In the genomic region with DNA sequence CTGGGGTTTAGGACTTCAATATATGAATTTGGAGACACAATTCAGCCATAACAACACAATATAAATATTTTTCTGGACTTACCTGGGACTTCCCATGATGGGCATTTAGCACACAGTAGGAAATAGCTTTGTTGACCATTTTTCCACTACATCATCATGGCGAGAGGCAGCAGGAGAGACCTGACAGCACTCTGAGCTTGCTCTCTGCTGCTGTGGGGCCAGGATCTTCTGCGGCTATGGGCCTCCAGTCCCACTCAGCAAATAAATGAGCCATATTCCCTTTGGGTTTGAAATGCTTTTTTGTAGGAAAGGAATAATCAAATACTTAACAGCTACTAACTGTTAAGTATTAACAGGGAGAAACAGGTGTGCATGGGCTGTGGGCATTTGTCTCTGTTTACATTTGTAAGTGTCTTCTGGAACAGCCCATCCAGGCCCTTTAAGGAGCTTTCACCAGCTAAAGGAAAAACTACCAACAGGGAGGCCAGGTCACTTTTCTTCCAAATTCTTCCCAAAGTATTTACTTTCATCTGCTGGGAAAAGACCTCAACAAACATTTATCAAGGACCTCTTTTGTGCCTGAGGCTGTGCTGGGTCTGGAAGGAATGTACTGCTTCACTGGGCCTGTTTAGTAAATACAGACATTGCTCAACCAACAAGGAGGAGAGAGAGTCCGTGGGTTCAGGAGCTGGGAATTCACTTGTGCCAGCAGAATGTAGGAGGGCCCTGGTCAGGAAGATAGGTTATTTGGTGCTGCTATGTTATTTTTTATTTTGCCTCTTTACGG, we compare ENCODE assay signal across 1 cellular context.
TF ChIP-seq lines count a peak whose summit lies in the region.

No MANE protein-coding gene starts in this region.

TF ChIP-seq in GM23338, 12 proteins besides CTCF, POLR2A, EP300 and RAD21 (continued from another document):
- TF ChIP-seq, protein P1, sequence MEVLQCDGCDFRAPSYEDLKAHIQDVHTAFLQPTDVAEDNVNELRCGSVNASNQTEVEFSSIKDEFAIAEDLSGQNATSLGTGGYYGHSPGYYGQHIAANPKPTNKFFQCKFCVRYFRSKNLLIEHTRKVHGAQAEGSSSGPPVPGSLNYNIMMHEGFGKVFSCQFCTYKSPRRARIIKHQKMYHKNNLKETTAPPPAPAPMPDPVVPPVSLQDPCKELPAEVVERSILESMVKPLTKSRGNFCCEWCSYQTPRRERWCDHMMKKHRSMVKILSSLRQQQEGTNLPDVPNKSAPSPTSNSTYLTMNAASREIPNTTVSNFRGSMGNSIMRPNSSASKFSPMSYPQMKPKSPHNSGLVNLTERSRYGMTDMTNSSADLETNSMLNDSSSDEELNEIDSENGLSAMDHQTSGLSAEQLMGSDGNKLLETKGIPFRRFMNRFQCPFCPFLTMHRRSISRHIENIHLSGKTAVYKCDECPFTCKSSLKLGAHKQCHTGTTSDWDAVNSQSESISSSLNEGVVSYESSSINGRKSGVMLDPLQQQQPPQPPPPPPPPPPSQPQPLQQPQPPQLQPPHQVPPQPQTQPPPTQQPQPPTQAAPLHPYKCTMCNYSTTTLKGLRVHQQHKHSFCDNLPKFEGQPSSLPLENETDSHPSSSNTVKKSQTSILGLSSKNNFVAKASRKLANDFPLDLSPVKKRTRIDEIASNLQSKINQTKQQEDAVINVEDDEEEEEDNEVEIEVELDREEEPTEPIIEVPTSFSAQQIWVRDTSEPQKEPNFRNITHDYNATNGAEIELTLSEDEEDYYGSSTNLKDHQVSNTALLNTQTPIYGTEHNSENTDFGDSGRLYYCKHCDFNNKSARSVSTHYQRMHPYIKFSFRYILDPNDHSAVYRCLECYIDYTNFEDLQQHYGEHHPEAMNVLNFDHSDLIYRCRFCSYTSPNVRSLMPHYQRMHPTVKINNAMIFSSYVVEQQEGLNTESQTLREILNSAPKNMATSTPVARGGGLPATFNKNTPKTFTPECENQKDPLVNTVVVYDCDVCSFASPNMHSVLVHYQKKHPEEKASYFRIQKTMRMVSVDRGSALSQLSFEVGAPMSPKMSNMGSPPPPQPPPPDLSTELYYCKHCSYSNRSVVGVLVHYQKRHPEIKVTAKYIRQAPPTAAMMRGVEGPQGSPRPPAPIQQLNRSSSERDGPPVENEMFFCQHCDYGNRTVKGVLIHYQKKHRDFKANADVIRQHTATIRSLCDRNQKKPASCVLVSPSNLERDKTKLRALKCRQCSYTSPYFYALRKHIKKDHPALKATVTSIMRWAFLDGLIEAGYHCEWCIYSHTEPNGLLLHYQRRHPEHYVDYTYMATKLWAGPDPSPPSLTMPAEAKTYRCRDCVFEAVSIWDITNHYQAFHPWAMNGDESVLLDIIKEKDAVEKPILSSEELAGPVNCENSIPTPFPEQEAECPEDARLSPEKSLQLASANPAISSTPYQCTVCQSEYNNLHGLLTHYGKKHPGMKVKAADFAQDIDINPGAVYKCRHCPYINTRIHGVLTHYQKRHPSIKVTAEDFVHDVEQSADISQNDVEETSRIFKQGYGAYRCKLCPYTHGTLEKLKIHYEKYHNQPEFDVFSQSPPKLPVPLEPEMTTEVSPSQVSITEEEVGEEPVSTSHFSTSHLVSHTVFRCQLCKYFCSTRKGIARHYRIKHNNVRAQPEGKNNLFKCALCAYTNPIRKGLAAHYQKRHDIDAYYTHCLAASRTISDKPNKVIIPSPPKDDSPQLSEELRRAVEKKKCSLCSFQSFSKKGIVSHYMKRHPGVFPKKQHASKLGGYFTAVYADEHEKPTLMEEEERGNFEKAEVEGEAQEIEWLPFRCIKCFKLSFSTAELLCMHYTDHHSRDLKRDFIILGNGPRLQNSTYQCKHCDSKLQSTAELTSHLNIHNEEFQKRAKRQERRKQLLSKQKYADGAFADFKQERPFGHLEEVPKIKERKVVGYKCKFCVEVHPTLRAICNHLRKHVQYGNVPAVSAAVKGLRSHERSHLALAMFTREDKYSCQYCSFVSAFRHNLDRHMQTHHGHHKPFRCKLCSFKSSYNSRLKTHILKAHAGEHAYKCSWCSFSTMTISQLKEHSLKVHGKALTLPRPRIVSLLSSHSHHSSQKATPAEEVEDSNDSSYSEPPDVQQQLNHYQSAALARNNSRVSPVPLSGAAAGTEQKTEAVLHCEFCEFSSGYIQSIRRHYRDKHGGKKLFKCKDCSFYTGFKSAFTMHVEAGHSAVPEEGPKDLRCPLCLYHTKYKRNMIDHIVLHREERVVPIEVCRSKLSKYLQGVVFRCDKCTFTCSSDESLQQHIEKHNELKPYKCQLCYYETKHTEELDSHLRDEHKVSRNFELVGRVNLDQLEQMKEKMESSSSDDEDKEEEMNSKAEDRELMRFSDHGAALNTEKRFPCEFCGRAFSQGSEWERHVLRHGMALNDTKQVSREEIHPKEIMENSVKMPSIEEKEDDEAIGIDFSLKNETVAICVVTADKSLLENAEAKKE (CRISPR knock-in tag; IDR thresholded peaks at IDR 0.05), result no peak
- TF ChIP-seq NANOG (IDR thresholded peaks at IDR 0.05; ENCODE audit: borderline replicate concordance) (no peak), JUNB (IDR thresholded peaks at IDR 0.05; ENCODE audit: unreplicated experiment) (no peak), ZNF114 (CRISPR knock-in tag; IDR thresholded peaks at IDR 0.05) (no peak)
TF ChIP-seq in GM23338: peak in this region for 0.
